Comparison of ENCODE assay signal across 7 cellular contexts in genomic region chr6:142141531-142141930, GRCh38. TPM values are rescaled to one million over a fixed set of nuclear protein-coding genes. Genes with fewer than 3 reads are reported as not detected.
"Had no signal": no experiment of that assay in that cellular context is flagged by ENCODE, and none has a peak within 500 bp of the region (broad histone marks: within the 10 kb centered on the region; RNA-seq: fewer than 3 reads in every experiment).

No MANE protein-coding gene starts in this region.

RNA-seq across cellular contexts. Expression of gene NMBR, which starts 5.4 kb away (rescaled TPM):
- total RNA-seq: GM23248, GM23338, H1, H4, H7, H9 had no signal
- polyA plus RNA-seq: GM23248, GM23338 had no signal

RNA-seq across cellular contexts. Expression of gene GJE1, which starts 8.8 kb away (rescaled TPM):
- total RNA-seq: GM23248, GM23338, H1, H4, H7, H9, HFFc6 had no signal
- polyA plus RNA-seq: GM23248, GM23338, H1 had no signal
